In the genomic region with DNA sequence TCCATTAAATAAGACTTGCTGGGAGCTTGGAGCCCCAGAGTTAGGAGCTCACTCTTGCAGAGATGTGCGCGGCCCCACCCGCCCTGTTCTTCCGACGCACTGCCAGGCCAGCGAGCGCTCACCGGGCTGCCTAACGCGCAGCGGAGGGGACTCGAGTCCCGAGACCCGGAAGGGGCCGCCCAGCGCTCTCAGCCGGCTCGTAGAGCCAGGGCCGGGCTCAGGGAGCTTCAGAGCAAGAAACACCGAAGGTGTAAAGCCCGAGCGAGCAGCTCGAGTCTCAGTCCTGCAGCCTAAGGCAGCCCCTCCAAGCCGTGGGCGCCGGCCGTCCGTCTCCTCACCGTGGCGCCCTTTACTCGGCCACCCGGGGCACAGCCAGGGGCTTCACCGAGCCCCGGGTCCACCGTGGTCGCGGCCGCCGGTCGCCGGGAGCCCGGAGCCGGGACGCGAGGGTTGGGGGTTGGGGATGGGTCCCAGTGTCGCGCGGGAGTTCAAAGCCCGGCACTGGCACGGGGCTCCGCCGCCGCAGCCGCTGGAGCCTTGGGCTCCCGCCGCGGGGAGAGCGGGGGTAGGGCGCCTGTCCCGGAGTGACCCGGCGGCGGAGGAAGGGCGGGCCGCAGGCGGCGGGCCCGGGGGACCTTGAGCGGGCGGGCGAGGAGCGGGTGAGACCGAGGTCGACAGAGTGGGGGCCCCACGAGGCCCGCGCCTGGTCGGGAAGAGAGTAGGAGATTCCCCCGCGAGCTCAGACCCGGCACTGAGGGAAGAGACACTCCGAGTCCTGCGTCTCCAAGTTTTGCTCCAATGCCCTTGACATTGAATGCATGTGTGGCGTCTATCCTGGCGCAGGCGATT, we compare ENCODE assay signal across 8 cellular contexts. TPM values are rescaled to one million over a fixed set of nuclear protein-coding genes. Genes with fewer than 3 reads are reported as not detected.
DNase-seq lines count a peak whose midpoint lies in the region; ATAC-seq and TF ChIP-seq lines count a peak whose summit lies in the region.

No MANE protein-coding gene starts in this region.

- RAD21 ChIA-PET in HCT116 (lab: Charles Lee; ENCODE audit: low non-redundant PET in 1 of 2, low total read pairs in 2 of 2, uncharacterized antibody in 2 of 2, unreplicated experiment in 2 of 2): no interaction called here

- no TSS peak for BruUV-seq in HCT116 (replicated peaks; lab: Mats Ljungman, UMichigan)

- 0 to 1% methylated on average over 82 to 85 of the region's 86 CpGs for WGBS in heart right ventricle, 2 donors

- DNase-seq in ACHN: peak; percentile 31
- no peak for DNase-seq in HCT116 (ENCODE audit: low read depth, low spot score)
- peak; percentile 51 to 80 for DNase-seq in heart right ventricle
- no peak for DNase-seq in osteoblast (ENCODE audit: insufficient read length, low spot score, missing footprints)
- DNase-seq in stimulated activated naive CD4-positive, alpha-beta T cell treated with Interleukin-2 at 50 U/mL for 16 hours (lab: John Stamatoyannopoulos, UW): no peak
- DNase-seq in cerebellar nuclear complex (lab: John Stamatoyannopoulos, UW): no peak

- CTCF ChIA-PET in HCT116 (lab: Charles Lee): no interaction called here

- TF ChIP-seq RAD21 in HCT116 (IDR thresholded peaks at IDR 0.05; ENCODE audit: low read depth): no peak

- no peaks in the 10 kb centered on the region for H4K20me1 ChIP-seq in HCT116 (ENCODE audit: insufficient read depth)
- no peaks in the 10 kb centered on the region for H4K20me1 ChIP-seq in osteoblast (ENCODE audit: insufficient read depth, low read length)

- TF ChIP-seq CTCF in HCT116 (IDR thresholded peaks at IDR 0.05 in 2 of 3, conservative IDR thresholded peaks at IDR 0.05 in 1 of 3; ENCODE audit: borderline replicate concordance in 1 of 3, insufficient read depth in 1 of 3, low read depth in 2 of 3, low read length in 2 of 3) (no peak), WI38 (IDR thresholded peaks at IDR 0.05; ENCODE audit: low read depth, low read length) (no peak), heart right ventricle (IDR thresholded peaks at IDR 0.05) (peak in 4 of 9 donors; percentile 16 to 51 (median 49)), osteoblast (IDR thresholded peaks at IDR 0.05; ENCODE audit: extremely low read depth, low read depth, low read length) (no peak)

- H3K4me3 ChIP-seq in HCT116 (replicated peaks in 1 of 2; ENCODE audit: low read depth in 1 of 2, low read length in 2 of 2) (peak overlapping the region; percentile 7 to 26; a peak in 1 of 4 replicates), WI38 (ENCODE audit: low read depth, low read length) (peak overlapping the region; percentile 13; the same call in 1 of the 2 replicates), heart right ventricle (peak overlapping the region; percentile 58 to 87 (median 72)), osteoblast (ENCODE audit: insufficient read depth, low read length) (peak overlapping the region; percentile 51)

- H3K4me1 ChIP-seq in HCT116 (ENCODE audit: control insufficient read depth in 1 of 2, insufficient read depth in 2 of 2, low read length in 2 of 2) (peaks cover 0 to 15% of the 10 kb centered on the region in 2 experiments; a peak in 2 of 4 replicates), heart right ventricle (peaks cover 0 to 22% (median 6%) of the 10 kb centered on the region in 9 donors), osteoblast (ENCODE audit: insufficient read depth, low read length) (no peaks in the 10 kb centered on the region)

- intact Hi-C loops in HCT116 (cut with micrococcal nuclease): no loop called here
- intact Hi-C loops in heart right ventricle (cut with DNase I): loop anchor here in 2 of 10 donors (5.0 kb wide), 2 partner anchors 61 to 156 kb away; no protein-coding TSS in a partner anchor

- H3K27ac ChIP-seq in HCT116 (ENCODE audit: low read depth, low read length): no peak overlapping the region
- peak overlapping the region; percentile 47 to 94 (median 86) for H3K27ac ChIP-seq in heart right ventricle
- no peak overlapping the region for H3K27ac ChIP-seq in osteoblast (ENCODE audit: low read depth, low read length)

- H3K4me2 ChIP-seq in HCT116 (ENCODE audit: low read length) (peak overlapping the region; percentile 29), osteoblast (ENCODE audit: insufficient read depth, low read length) (peak overlapping the region; percentile 36)

- H3K9ac ChIP-seq in HCT116 (ENCODE audit: low read length): no peak overlapping the region

- POLR2A ChIA-PET in HCT116 (lab: Charles Lee): no interaction called here

- in situ Hi-C loops in ACHN (cut with HindIII; ENCODE audit: low pct_ligation_motif_present, low pct_unique_long_range_greater_than_20kb, low sequenced_read_pairs): no loop called here

- no peaks in the 10 kb centered on the region for H3K9me3 ChIP-seq in HCT116 (ENCODE audit: control insufficient read depth in 1 of 2, insufficient read depth in 1 of 2, low read depth in 1 of 2, low read length in 2 of 2)
- no peaks in the 10 kb centered on the region for H3K9me3 ChIP-seq in heart right ventricle
- no peaks in the 10 kb centered on the region for H3K9me3 ChIP-seq in osteoblast (ENCODE audit: low read depth, low read length)

- ATAC-seq in HCT116 (peak; percentile 52), heart right ventricle (peak; percentile 91 to 98 (median 94)), HG02973 (IDR thresholded peaks at IDR 0.05; ENCODE audit: unreplicated experiment) (no peak)

- H3K79me2 ChIP-seq in HCT116 (ENCODE audit: insufficient read depth, low read length) (no peaks in the 10 kb centered on the region), osteoblast (ENCODE audit: insufficient read depth, low read length) (no peaks in the 10 kb centered on the region)

- H3K9me2 ChIP-seq in HCT116 (ENCODE audit: insufficient read depth): no peaks in the 10 kb centered on the region

- no peak for TF ChIP-seq POLR2A in HCT116 (IDR thresholded peaks at IDR 0.05; ENCODE audit: borderline replicate concordance, extremely low read depth, insufficient read depth, insufficient read length)

- H3K36me3 ChIP-seq in HCT116 (ENCODE audit: control insufficient read depth in 1 of 2, insufficient read depth in 2 of 2, low read length in 2 of 2): no peaks in the 10 kb centered on the region
- H3K36me3 ChIP-seq in heart right ventricle: no peaks in the 10 kb centered on the region
- no peaks in the 10 kb centered on the region for H3K36me3 ChIP-seq in osteoblast (ENCODE audit: insufficient read depth, low read length)

- H3K27me3 ChIP-seq in HCT116 (ENCODE audit: insufficient read depth, low read length): no peaks in the 10 kb centered on the region
- H3K27me3 ChIP-seq in heart right ventricle: peaks cover 0 to 42% (median 0%) of the 10 kb centered on the region in 7 donors
- peaks cover 28% of the 10 kb centered on the region for H3K27me3 ChIP-seq in osteoblast (ENCODE audit: insufficient read depth, low read length)

- H2AFZ ChIP-seq in HCT116 (ENCODE audit: low read depth, low read length, poor library complexity, severe bottlenecking) (no peak overlapping the region), osteoblast (ENCODE audit: low read length) (peak overlapping the region; percentile 29)

TF ChIP-seq in HCT116, 20 proteins besides CTCF, POLR2A, EP300 and RAD21:
- TF ChIP-seq TCF7L2 (IDR thresholded peaks at IDR 0.05; ENCODE audit: borderline replicate concordance, extremely low read depth, insufficient read depth, insufficient read length): peak; percentile 28
- no peak for TF ChIP-seq ELF1 (IDR thresholded peaks at IDR 0.05; ENCODE audit: borderline replicate concordance, low read depth)

RNA-seq across cellular contexts. Expression of gene THRB, which starts 26.9 kb away (rescaled TPM):
- 2.5 TPM for total RNA-seq in HCT116 (2021; ENCODE audit: unreplicated experiment)
- 0.75 and 1.5 TPM in 2 replicates for polyA plus RNA-seq in HCT116 (2012)
- total RNA-seq in heart right ventricle: 10 to 100 TPM; 14.4 to 32.8 (median 26.4) TPM
- 1 to 10 TPM; 3.8 to 5.2 TPM for polyA plus RNA-seq in heart right ventricle
- 0.36 and 0.88 TPM in 2 replicates for total RNA-seq in osteoblast

Comparison
In these comparisons a context has a peak if more than half of its experiments do, and no peak if none do; other contexts are left out.
1. DNase-seq: peak in ACHN (single experiment) and heart right ventricle (2 of 2); none in HCT116 (single experiment), osteoblast (single experiment), stimulated activated naive CD4-positive, alpha-beta T cell treated with Interleukin-2 at 50 U/mL for 16 hours (single experiment) and cerebellar nuclear complex (0 of 2).
2. H3K27ac ChIP-seq: peak in heart right ventricle (10 of 10); none in HCT116 (single experiment) and osteoblast (single experiment).
3. H3K4me3 ChIP-seq: peak in every context shown above with its lines; median percentile 72 in heart right ventricle; 51 in osteoblast; 16 in HCT116; 13 in WI38.